In genomic region chr7:112892263-112892662, GRCh38 we compare ENCODE assay signal across 21 cellular contexts.
DNase-seq lines count a peak whose midpoint lies in the region; ATAC-seq and TF ChIP-seq lines count a peak whose summit lies in the region.
"Had no signal": no experiment of that assay in that cellular context is flagged by ENCODE, and none has a peak within 500 bp of the region (broad histone marks: within the 10 kb centered on the region; RNA-seq: fewer than 3 reads in every experiment).

No MANE protein-coding gene starts in this region.

- intact Hi-C loops in IMR-90 (cut with micrococcal nuclease), result no loop called here
- intact Hi-C loops in body of pancreas (cut with DNase I), result no loop called here

- H3K9me1 ChIP-seq in IMR-90 (ENCODE audit: insufficient read depth, low read length), result 0 out of 2 replicates have a peak, but pooled peaks cover 2% of the 10 kb centered on the region

- H3K9ac ChIP-seq in IMR-90 (ENCODE audit: low read depth, low read length), result no peak overlapping the region

- no peak overlapping the region for H2BK20ac ChIP-seq in IMR-90 (ENCODE audit: low read depth, low read length)

- no peaks in the 10 kb centered on the region for H3K9me3 Mint-ChIP-seq in activated CD8-positive, alpha-beta T cell treated with anti-CD3 and anti-CD28 coated beads, Interleukin-2, amount 10 ng/mL, durations not matched to agents 7 days and 5 days (ENCODE audit: insufficient read depth)
- H3K9me3 Mint-ChIP-seq: activated B cell treated with CpG ODN at 0.5 μM for 24 hours, naive B cell had no signal

- H4K20me1 ChIP-seq in IMR-90 (ENCODE audit: insufficient read depth, low read length), result no peaks in the 10 kb centered on the region; the same call in 1 of the 2 replicates

- no peak overlapping the region for H3K18ac ChIP-seq in IMR-90 (ENCODE audit: low read depth, low read length)

- no peak overlapping the region for H2BK5ac ChIP-seq in IMR-90 (ENCODE audit: low read depth, low read length, poor library complexity, severe bottlenecking)

- no peak overlapping the region for H3K4me3 Mint-ChIP-seq in activated CD8-positive, alpha-beta T cell treated with anti-CD3 and anti-CD28 coated beads, Interleukin-2, amount 10 ng/mL, durations not matched to agents 7 days and 5 days
- H3K4me3 Mint-ChIP-seq: activated B cell treated with CpG ODN at 0.5 μM for 24 hours, naive B cell had no signal

- WGBS in IMR-90 (ENCODE audit: extremely low coverage in 2 of 2, insufficient read length in 1 of 2), 2 experiments, result no CpG with 5 or more reads among the region's 2 CpGs
- 68 to 75% methylated on average over 2 of the region's 2 CpGs for WGBS in body of pancreas, 2 donors

- H4K5ac ChIP-seq in IMR-90 (ENCODE audit: low read depth, low read length), result no peak overlapping the region

- H2BK15ac ChIP-seq in IMR-90 (ENCODE audit: low read depth, low read length), result no peak overlapping the region

- H2AK5ac ChIP-seq in IMR-90 (ENCODE audit: low read depth, low read length), result no peak overlapping the region

- H4K8ac ChIP-seq in IMR-90 (ENCODE audit: low read depth in 2 of 2, low read length in 2 of 2), result no peak overlapping the region

- H3K56ac ChIP-seq in IMR-90 (ENCODE audit: extremely low read depth, insufficient read depth, low read length), result no peak overlapping the region

- POLR2A ChIA-PET in IMR-90 (lab: Charles Lee; ENCODE audit: unreplicated experiment), result no interaction called here
- POLR2A ChIA-PET in activated CD8-positive, alpha-beta T cell treated with anti-CD3 and anti-CD28 coated beads, Interleukin-2, amount 10 ng/mL, durations not matched to agents 7 days and 5 days (lab: Charles Lee), result interaction anchor here (0.6 kb wide), 1 partner anchor 875 kb away, joined by 3 read pairs; no protein-coding TSS in a partner anchor

- no peak overlapping the region for H3K23ac ChIP-seq in IMR-90 (ENCODE audit: low read depth, low read length)

- CTCF ChIA-PET in IMR-90 (lab: Yijun Ruan, JAX), result no interaction called here
- CTCF ChIA-PET in activated CD8-positive, alpha-beta T cell treated with anti-CD3 and anti-CD28 coated beads, Interleukin-2, amount 10 ng/mL, durations not matched to agents 7 days and 5 days (lab: Charles Lee), result no interaction called here

- in situ Hi-C loops in IMR-90 (cut with MboI; ENCODE audit: low sequenced_read_pairs), result loop anchor here (10.0 to 25.0 kb wide), 2 partner anchors 347 to 1130 kb away; no protein-coding TSS in a partner anchor

- H3K4me1 Mint-ChIP-seq in activated CD8-positive, alpha-beta T cell treated with anti-CD3 and anti-CD28 coated beads, Interleukin-2, amount 10 ng/mL, durations not matched to agents 7 days and 5 days (ENCODE audit: low read depth), result no peaks in the 10 kb centered on the region

- dilution Hi-C loops in IMR-90 (cut with HindIII; ENCODE audit: low sequenced_read_pairs, unreplicated experiment), result no loop called here

- no peak overlapping the region for H2AFZ ChIP-seq in IMR-90 (replicated peaks; ENCODE audit: low read length, poor library complexity)

- no peak overlapping the region for H3K14ac ChIP-seq in IMR-90 (replicated peaks; ENCODE audit: low read depth, low read length)

- no peak overlapping the region for H3K27ac Mint-ChIP-seq in activated CD8-positive, alpha-beta T cell treated with anti-CD3 and anti-CD28 coated beads, Interleukin-2, amount 10 ng/mL, durations not matched to agents 7 days and 5 days
- H3K27ac Mint-ChIP-seq: activated B cell treated with CpG ODN at 0.5 μM for 24 hours had no signal

- H3K79me1 ChIP-seq in IMR-90 (ENCODE audit: low read depth in 1 of 2, low read length in 2 of 2), result peaks cover 15% of the 10 kb centered on the region in 2 experiments; a peak in 3 of 4 replicates

- no peak overlapping the region for H3K4me3 ChIP-seq in AG10803 (ENCODE audit: low read length)
- H3K4me3 ChIP-seq in IMR-90 (ENCODE audit: insufficient read depth, low read depth, low read length), result no peak overlapping the region
- no peak overlapping the region for H3K4me3 ChIP-seq in body of pancreas
- H3K4me3 ChIP-seq: spleen had no signal

- H3K4me2 ChIP-seq in IMR-90 (ENCODE audit: low read depth, low read length), result no peak overlapping the region

- ATAC-seq in IMR-90 (ENCODE audit: low read depth) (peak; percentile 24; the same call in 1 of the 2 replicates), body of pancreas (peak; percentile 60), HG02759 (IDR thresholded peaks at IDR 0.05; ENCODE audit: unreplicated experiment) (no peak)
- no peak for ATAC-seq in activated CD8-positive, alpha-beta T cell treated with anti-CD3 and anti-CD28 coated beads, Interleukin-2, amount 10 ng/mL, durations not matched to agents 7 days and 5 days
- ATAC-seq: stimulated activated naive CD8-positive, alpha-beta T cell treated with anti-CD3 and anti-CD28 coated beads, Interleukin-15, Interleukin-2, amounts not matched to agents 100 U/mL and 50 U/mL, for 24 hours had no signal

- no peak overlapping the region for H3K27ac ChIP-seq in IMR-90 (ENCODE audit: insufficient read depth, low read length)
- no peak overlapping the region for H3K27ac ChIP-seq in body of pancreas
- H3K27ac ChIP-seq: HL-60, spleen had no signal

- H2AK9ac ChIP-seq in IMR-90 (replicated peaks; ENCODE audit: low read depth, low read length, poor library complexity), result no peak overlapping the region

- no peak for TF ChIP-seq CTCF in AG10803 (conservative IDR thresholded peaks at IDR 0.05; ENCODE audit: low read length)
- no peak for TF ChIP-seq CTCF in IMR-90 (conservative IDR thresholded peaks at IDR 0.05; ENCODE audit: low read depth, low read length)
- TF ChIP-seq CTCF in body of pancreas (IDR thresholded peaks at IDR 0.05), result no peak

- H3K9me3 ChIP-seq in IMR-90 (ENCODE audit: control insufficient read depth, insufficient read depth, low read length) (no peaks in the 10 kb centered on the region), body of pancreas (no peaks in the 10 kb centered on the region)
- H3K9me3 ChIP-seq: spleen had no signal

- peaks cover 12% of the 10 kb centered on the region for H3K36me3 Mint-ChIP-seq in activated CD8-positive, alpha-beta T cell treated with anti-CD3 and anti-CD28 coated beads, Interleukin-2, amount 10 ng/mL, durations not matched to agents 7 days and 5 days (ENCODE audit: low read depth)

- no peak overlapping the region for H4K91ac ChIP-seq in IMR-90 (ENCODE audit: insufficient read depth, low read depth, low read length)

- H3K36me3 ChIP-seq in IMR-90 (ENCODE audit: control insufficient read depth, insufficient read depth, low read length) (peaks cover 8% of the 10 kb centered on the region), body of pancreas (replicated peaks in 1 of 2; ENCODE audit: insufficient read depth in 1 of 2, low read depth in 2 of 2) (peaks cover 0 to 8% of the 10 kb centered on the region in 2 donors)

- no peak overlapping the region for H3K4ac ChIP-seq in IMR-90 (ENCODE audit: low read depth, low read length)

- DNase-seq in AG10803 (ENCODE audit: low read depth) (peak; percentile 55), IMR-90 (peak; percentile 65), body of pancreas (peak in 2 of 4 donors; percentile 16 to 29), glomerular visceral epithelial cell (ENCODE audit: extremely low spot score) (peak; percentile 12), NCI-H2107 treated with DMSO at 0.1 percent for 48 hours (lab: John Stamatoyannopoulos, UW; ENCODE audit: unreplicated experiment) (no peak), NCI-H1930 (lab: John Stamatoyannopoulos, UW) (no peak)
- DNase-seq in activated CD8-positive, alpha-beta T cell treated with anti-CD3 and anti-CD28 coated beads, Interleukin-2, amount 10 ng/mL, durations not matched to agents 7 days and 5 days, result no peak
- DNase-seq: activated B cell treated with CpG ODN at 0.5 μM for 24 hours; aorta; foreskin melanocyte; left ventricle myocardium superior; naive B cell; NCI-H1694; NCI-H526 treated with DMSO at 0.1 percent for 48 hours; posterior cingulate gyrus; RPMI8226; spleen; stimulated activated naive CD8-positive, alpha-beta T cell treated with anti-CD3 and anti-CD28 coated beads, Interleukin-15, Interleukin-2, amounts not matched to agents 100 U/mL and 50 U/mL, for 24 hours; T-helper 1 cell had no signal

- H3K4me1 ChIP-seq in IMR-90 (ENCODE audit: control insufficient read depth, insufficient read depth, low read length) (no peaks in the 10 kb centered on the region), body of pancreas (no peaks in the 10 kb centered on the region)

- TF ChIP-seq POLR2A in IMR-90 (IDR thresholded peaks at IDR 0.05; ENCODE audit: low read depth, low read length) (no peak), body of pancreas (IDR thresholded peaks at IDR 0.05) (no peak)

- BruUV-seq in IMR-90 (replicated peaks; lab: Mats Ljungman, UMichigan), result no TSS peak

- no peaks in the 10 kb centered on the region for H3K27me3 Mint-ChIP-seq in activated CD8-positive, alpha-beta T cell treated with anti-CD3 and anti-CD28 coated beads, Interleukin-2, amount 10 ng/mL, durations not matched to agents 7 days and 5 days (ENCODE audit: low read depth)
- H3K27me3 Mint-ChIP-seq: activated B cell treated with CpG ODN at 0.5 μM for 24 hours, naive B cell had no signal

- no peaks in the 10 kb centered on the region for H3K27me3 ChIP-seq in IMR-90 (ENCODE audit: control insufficient read depth, insufficient read depth, low read length)
- no peaks in the 10 kb centered on the region for H3K27me3 ChIP-seq in body of pancreas
- H3K27me3 ChIP-seq: spleen had no signal

- TF ChIP-seq RAD21 in IMR-90 (IDR thresholded peaks at IDR 0.05; ENCODE audit: low read length), result no peak

- H2BK120ac ChIP-seq in IMR-90 (ENCODE audit: low read depth, low read length), result no peak overlapping the region

TF ChIP-seq in IMR-90, 13 proteins besides CTCF, POLR2A, EP300 and RAD21:
- TF ChIP-seq, protein P1, sequence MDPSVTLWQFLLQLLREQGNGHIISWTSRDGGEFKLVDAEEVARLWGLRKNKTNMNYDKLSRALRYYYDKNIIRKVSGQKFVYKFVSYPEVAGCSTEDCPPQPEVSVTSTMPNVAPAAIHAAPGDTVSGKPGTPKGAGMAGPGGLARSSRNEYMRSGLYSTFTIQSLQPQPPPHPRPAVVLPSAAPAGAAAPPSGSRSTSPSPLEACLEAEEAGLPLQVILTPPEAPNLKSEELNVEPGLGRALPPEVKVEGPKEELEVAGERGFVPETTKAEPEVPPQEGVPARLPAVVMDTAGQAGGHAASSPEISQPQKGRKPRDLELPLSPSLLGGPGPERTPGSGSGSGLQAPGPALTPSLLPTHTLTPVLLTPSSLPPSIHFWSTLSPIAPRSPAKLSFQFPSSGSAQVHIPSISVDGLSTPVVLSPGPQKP (IDR thresholded peaks at IDR 0.05; ENCODE audit: borderline replicate concordance, low read depth, low read length), result no peak

Comparison
In these comparisons a context has a peak if more than half of its experiments do, and no peak if none do; other contexts are left out.
1. DNase-seq: peak in AG10803 (single experiment), IMR-90 (single experiment) and glomerular visceral epithelial cell (single experiment); none in activated CD8-positive, alpha-beta T cell treated with anti-CD3 and anti-CD28 coated beads, Interleukin-2, amount 10 ng/mL, durations not matched to agents 7 days and 5 days (single experiment), NCI-H2107 treated with DMSO at 0.1 percent for 48 hours (single experiment) and NCI-H1930 (0 of 2).
2. ATAC-seq: peak in IMR-90 (single experiment) and body of pancreas (single experiment); none in activated CD8-positive, alpha-beta T cell treated with anti-CD3 and anti-CD28 coated beads, Interleukin-2, amount 10 ng/mL, durations not matched to agents 7 days and 5 days (single experiment) and HG02759 (single experiment).